Comparison of ENCODE assay signal across 16 cellular contexts in genomic region chr14:101405171-101405883, GRCh38.
A peak's percentile ranks its signal among the peaks of the same experiment; 100 is the strongest.
DNase-seq lines count a peak whose midpoint lies in the region; ATAC-seq and TF ChIP-seq lines count a peak whose summit lies in the region.
"Had no signal": no experiment of that assay in that cellular context is flagged by ENCODE, and none has a peak within 500 bp of the region (broad histone marks: within the 10 kb centered on the region; RNA-seq: fewer than 3 reads in every experiment).

No MANE protein-coding gene starts in this region.

- H4K91ac ChIP-seq in mesenchymal stem cell (ENCODE audit: low read length): no peak overlapping the region

- H3K14ac ChIP-seq in mesenchymal stem cell (ENCODE audit: low read length in 2 of 2): no peak overlapping the region

- H3K4me3 ChIP-seq in AG10803 (ENCODE audit: low read length) (no peak overlapping the region), fibroblast of lung (replicated peaks in 1 of 4; ENCODE audit: control extremely low read depth in 1 of 4, insufficient read depth in 1 of 4, low read depth in 3 of 4, low read length in 4 of 4) (peak overlapping the region in 1 of 4 experiments; percentile 20), mesenchymal stem cell (ENCODE audit: insufficient read depth in 1 of 2, low read depth in 1 of 2, low read length in 2 of 2) (peak overlapping the region in 1 of 2 experiments; percentile 48)

- no peaks in the 10 kb centered on the region for H3K9me3 Mint-ChIP-seq in effector memory CD8-positive, alpha-beta T cell
- H3K9me3 Mint-ChIP-seq: activated T-cell treated with anti-CD3 and anti-CD28 coated beads, Interleukin-2, amount 50 U/mL, for 72 hours; memory B cell; nephron progenitor cell had no signal

- H2BK5ac ChIP-seq in mesenchymal stem cell (ENCODE audit: low read depth, low read length, poor library complexity, severe bottlenecking): no peak overlapping the region

- H4K8ac ChIP-seq in mesenchymal stem cell (ENCODE audit: low read length): no peak overlapping the region

- no peaks in the 10 kb centered on the region for H3K79me2 ChIP-seq in fibroblast of lung (ENCODE audit: control insufficient read depth, insufficient read depth, low read length)

- no peak overlapping the region for H2AK5ac ChIP-seq in mesenchymal stem cell (ENCODE audit: low read length, severe bottlenecking)

- H2AFZ ChIP-seq in fibroblast of lung (ENCODE audit: low read length) (no peak overlapping the region), mesenchymal stem cell (ENCODE audit: low read depth, low read length) (no peak overlapping the region)

- H2BK12ac ChIP-seq in mesenchymal stem cell (ENCODE audit: low read length in 2 of 2): no peak overlapping the region

- H3K9me3 ChIP-seq in fibroblast of lung (ENCODE audit: control insufficient read depth, insufficient read depth, low read depth, low read length): no peaks in the 10 kb centered on the region
- no peaks in the 10 kb centered on the region for H3K9me3 ChIP-seq in mesenchymal stem cell (ENCODE audit: control insufficient read depth, low read length)

- DNase-seq in AG10803 (ENCODE audit: low read depth): peak; percentile 22
- DNase-seq in M059J (ENCODE audit: low read depth): peak; percentile 12
- DNase-seq in fibroblast of lung (ENCODE audit: low read depth in 2 of 2): peak in 1 of 2 donors; percentile 99
- DNase-seq in mesenchymal stem cell: no peak
- DNase-seq in stimulated activated CD4-positive, alpha-beta T cell treated with anti-CD3 and anti-CD28 coated beads, Interleukin-4, amount 100 ng/mL, for 1 hour: no peak
- no peak for DNase-seq in activated T-cell treated with anti-CD3 and anti-CD28 coated beads for 4 hours
- no peak for DNase-seq in effector memory CD8-positive, alpha-beta T cell
- DNase-seq: activated CD4-positive, alpha-beta T cell treated with anti-CD3 and anti-CD28 coated beads, Interleukin-2, amount 50 U/mL, for 1 hour; activated T-cell treated with anti-CD3 and anti-CD28 coated beads, Interleukin-2, amount 50 U/mL, for 72 hours; effector CD4-positive, alpha-beta T cell; KBM-7; NCI-H1694; NCI-H510A; nephron progenitor cell had no signal

- no peak for TF ChIP-seq CTCF in AG10803 (conservative IDR thresholded peaks at IDR 0.05; ENCODE audit: low read length)
- no peak for TF ChIP-seq CTCF in fibroblast of lung (conservative IDR thresholded peaks at IDR 0.05 in 1 of 2, IDR thresholded peaks at IDR 0.05 in 1 of 2; ENCODE audit: low read depth in 1 of 2, low read length in 2 of 2)

- H4K20me1 ChIP-seq in fibroblast of lung (ENCODE audit: control insufficient read depth, extremely low read depth, insufficient read depth, low read length): no peaks in the 10 kb centered on the region

- H3K79me1 ChIP-seq in mesenchymal stem cell (replicated peaks; ENCODE audit: low read length, poor library complexity, severe bottlenecking): no peaks in the 10 kb centered on the region

- H3K4me3 Mint-ChIP-seq in effector memory CD8-positive, alpha-beta T cell: no peak overlapping the region
- H3K4me3 Mint-ChIP-seq: activated T-cell treated with anti-CD3 and anti-CD28 coated beads, Interleukin-2, amount 50 U/mL, for 72 hours; memory B cell; nephron progenitor cell had no signal

- H3K4ac ChIP-seq in mesenchymal stem cell (ENCODE audit: low read depth in 1 of 2, low read length in 2 of 2): no peak overlapping the region

- 83% methylated on average over 9 of the region's 12 CpGs for WGBS in mesenchymal stem cell

- no peaks in the 10 kb centered on the region for H3K36me3 Mint-ChIP-seq in effector memory CD8-positive, alpha-beta T cell (ENCODE audit: insufficient read depth)
- H3K36me3 Mint-ChIP-seq: memory B cell had no signal

- no peak overlapping the region for H2BK120ac ChIP-seq in mesenchymal stem cell (ENCODE audit: low read depth, low read length)

- ATAC-seq in GM19463 (IDR thresholded peaks at IDR 0.05; ENCODE audit: unreplicated experiment): no peak
- ATAC-seq in effector memory CD8-positive, alpha-beta T cell (replicated peaks): no peak
- ATAC-seq: activated T-cell treated with anti-CD3 and anti-CD28 coated beads, Interleukin-2, amount 50 U/mL, for 72 hours had no signal

- H3K4me2 ChIP-seq in fibroblast of lung (ENCODE audit: extremely low read depth, insufficient read depth, low read length) (peak overlapping the region; percentile 19), mesenchymal stem cell (ENCODE audit: low read length, poor library complexity, severe bottlenecking) (no peak overlapping the region)

- no peak overlapping the region for H2BK15ac ChIP-seq in mesenchymal stem cell (ENCODE audit: low read depth, poor library complexity, severe bottlenecking)

- H3K9ac ChIP-seq in fibroblast of lung (ENCODE audit: insufficient read depth, low read length) (no peak overlapping the region), mesenchymal stem cell (ENCODE audit: low read length) (peak overlapping the region; percentile 6)

- H3K27me3 Mint-ChIP-seq in effector memory CD8-positive, alpha-beta T cell: peaks cover 69 to 85% of the 10 kb centered on the region in 2 donors

- no peak overlapping the region for H3K27ac Mint-ChIP-seq in effector memory CD8-positive, alpha-beta T cell
- H3K27ac Mint-ChIP-seq: activated T-cell treated with anti-CD3 and anti-CD28 coated beads, Interleukin-2, amount 50 U/mL, for 72 hours; memory B cell; nephron progenitor cell had no signal

- no peak overlapping the region for H3K23ac ChIP-seq in mesenchymal stem cell (ENCODE audit: low read length in 2 of 2)

- H3K4me1 ChIP-seq in fibroblast of lung (ENCODE audit: control insufficient read depth, extremely low read depth, insufficient read depth, low read length): peaks cover 16% of the 10 kb centered on the region
- H3K4me1 ChIP-seq in mesenchymal stem cell (ENCODE audit: control insufficient read depth, insufficient read depth, low read depth, low read length): no peaks in the 10 kb centered on the region

- H3K4me1 Mint-ChIP-seq in effector memory CD8-positive, alpha-beta T cell (ENCODE audit: low read depth in 2 of 2): peaks cover 3 to 5% of the 10 kb centered on the region in 2 donors
- H3K4me1 Mint-ChIP-seq: memory B cell had no signal

- H3K36me3 ChIP-seq in fibroblast of lung (ENCODE audit: control insufficient read depth, insufficient read depth, low read length) (no peaks in the 10 kb centered on the region), mesenchymal stem cell (ENCODE audit: control insufficient read depth in 1 of 2, insufficient read depth in 2 of 2, low read depth in 1 of 2, low read length in 2 of 2) (no peaks in the 10 kb centered on the region)

- no peaks in the 10 kb centered on the region for H3K27me3 ChIP-seq in fibroblast of lung (ENCODE audit: control insufficient read depth, insufficient read depth, low read length)
- peaks cover 0 to 9% of the 10 kb centered on the region in 2 experiments for H3K27me3 ChIP-seq in mesenchymal stem cell (ENCODE audit: control insufficient read depth in 1 of 2, insufficient read depth in 1 of 2, low read length in 2 of 2)

- H3K18ac ChIP-seq in mesenchymal stem cell (ENCODE audit: low read depth in 1 of 2, low read length in 2 of 2): no peak overlapping the region

- H3K27ac ChIP-seq in fibroblast of lung (ENCODE audit: insufficient read depth, low read length) (no peak overlapping the region), mesenchymal stem cell (ENCODE audit: low read length, poor library complexity, severe bottlenecking) (no peak overlapping the region)

Comparison
In these comparisons a context has a peak if more than half of its experiments do, and no peak if none do; other contexts are left out.
1. DNase-seq: peak in AG10803 (single experiment) and M059J (single experiment); none in mesenchymal stem cell (single experiment), stimulated activated CD4-positive, alpha-beta T cell treated with anti-CD3 and anti-CD28 coated beads, Interleukin-4, amount 100 ng/mL, for 1 hour (single experiment), activated T-cell treated with anti-CD3 and anti-CD28 coated beads for 4 hours (single experiment) and effector memory CD8-positive, alpha-beta T cell (0 of 3).